In genomic region chr12:57158665-57159064, GRCh38 we compare ENCODE assay signal across 24 cellular contexts. TPM values are rescaled to one million over a fixed set of nuclear protein-coding genes. Genes with fewer than 3 reads are reported as not detected.
A peak's percentile ranks its signal among the peaks of the same experiment; 100 is the strongest.
DNase-seq lines count a peak whose midpoint lies in the region; ATAC-seq, FAIRE-seq and TF ChIP-seq lines count a peak whose summit lies in the region.
"Had no signal": no experiment of that assay in that cellular context is flagged by ENCODE, and none has a peak within 500 bp of the region (broad histone marks: within the 10 kb centered on the region; RNA-seq: fewer than 3 reads in every experiment).

No MANE protein-coding gene starts in this region.

- DNase-seq in bronchial epithelial cell (ENCODE audit: low read depth), result no peak
- DNase-seq in right cardiac atrium, result peak in 2 of 3 donors; percentile 69 to 73
- DNase-seq in thoracic aorta (ENCODE audit: low spot score), result no peak
- no peak for DNase-seq in type B pancreatic cell (ENCODE audit: extremely low spot score, unreplicated experiment)
- DNase-seq in transverse colon, result no peak
- DNase-seq: activated CD8-positive, alpha-beta T cell treated with anti-CD3 and anti-CD28 coated beads for 36 hours; activated naive CD4-positive, alpha-beta T cell treated with Interleukin-2 at 50 U/mL for 16 hours; anterior cingulate cortex; effector memory CD4-positive, alpha-beta T cell; kidney; NCI-H187 treated with DMSO at 0.1 percent for 48 hours; NCI-H2227 treated with DMSO at 0.1 percent for 48 hours; NCI-H774; occipital lobe had no signal

- H3K27ac ChIP-seq in right cardiac atrium (ENCODE audit: low read length) (no peak overlapping the region), thoracic aorta (peak overlapping the region; percentile 6 to 44), transverse colon (peak overlapping the region in 2 of 4 donors; percentile 10 to 34)
- H3K27ac ChIP-seq: KMS-11 had no signal

- H3K4me2 ChIP-seq in Loucy (ENCODE audit: low read depth, low read length, poor library complexity, severe bottlenecking), result peak overlapping the region; percentile 55
- H3K4me2 ChIP-seq: KMS-11 had no signal

- intact Hi-C loops in right cardiac atrium (cut with DNase I), result no loop called here
- intact Hi-C loops in transverse colon (cut with DNase I; ENCODE audit: low total_unique reads), result loop anchor here (5.0 kb wide), 1 partner anchor 786 kb away; no protein-coding TSS in a partner anchor

- H3K9me2 ChIP-seq in Loucy (replicated peaks; ENCODE audit: low read depth, low read length), result no peaks in the 10 kb centered on the region

- H3K27ac Mint-ChIP-seq in type B pancreatic cell, result no peak overlapping the region
- H3K27ac Mint-ChIP-seq: activated CD8-positive, alpha-beta T cell treated with anti-CD3 and anti-CD28 coated beads for 36 hours; memory B cell had no signal

- H3K4me1 Mint-ChIP-seq in type B pancreatic cell (ENCODE audit: unreplicated experiment), result peaks cover 37% of the 10 kb centered on the region

- peaks cover 59% of the 10 kb centered on the region for H3K36me3 Mint-ChIP-seq in type B pancreatic cell

- H3K9me3 Mint-ChIP-seq in type B pancreatic cell, result no peaks in the 10 kb centered on the region
- H3K9me3 Mint-ChIP-seq: activated CD8-positive, alpha-beta T cell treated with anti-CD3 and anti-CD28 coated beads for 36 hours had no signal

- ATAC-seq in right cardiac atrium, result peak; percentile 15 to 50
- no peak for ATAC-seq in thoracic aorta (ENCODE audit: insufficient number of reproducible peaks, low FRiP score, low read depth)
- no peak for ATAC-seq in HG03432 (IDR thresholded peaks at IDR 0.05; ENCODE audit: unreplicated experiment)
- ATAC-seq: HCT116 had no signal

- 47% methylated on average over 4 of the region's 4 CpGs for WGBS in right cardiac atrium
- WGBS in transverse colon (ENCODE audit: low coverage in 1 of 2), 2 donors, result 69% methylated on average over 4 of the region's 4 CpGs; no CpG with 5 or more reads in 1 of the 2 donors

- no peaks in the 10 kb centered on the region for H3K36me3 ChIP-seq in Loucy (ENCODE audit: insufficient read depth, low read length)
- H3K36me3 ChIP-seq in bronchial epithelial cell (ENCODE audit: control insufficient read depth, insufficient read depth, low read length), result peaks cover 29% of the 10 kb centered on the region
- H3K36me3 ChIP-seq in thoracic aorta, result peaks cover 89% of the 10 kb centered on the region
- peaks cover 0 to 19% (median 9%) of the 10 kb centered on the region in 4 donors for H3K36me3 ChIP-seq in transverse colon

- H3K4me1 ChIP-seq in Loucy (ENCODE audit: insufficient read depth, low read length, poor library complexity, severe bottlenecking) (peaks cover 16% of the 10 kb centered on the region), right cardiac atrium (ENCODE audit: control insufficient read depth, insufficient read depth, low read length) (peaks cover 6% of the 10 kb centered on the region), thoracic aorta (ENCODE audit: control insufficient read depth in 1 of 2, low read depth in 2 of 2) (peaks cover 18 to 29% of the 10 kb centered on the region in 2 donors), transverse colon (no peaks in the 10 kb centered on the region)

- no peak overlapping the region for H3K4me3 Mint-ChIP-seq in type B pancreatic cell
- H3K4me3 Mint-ChIP-seq: activated CD8-positive, alpha-beta T cell treated with anti-CD3 and anti-CD28 coated beads for 36 hours; memory B cell had no signal

- in situ Hi-C loops in transverse colon (cut with MboI; ENCODE audit: low pct_ligation_motif_present in 1 of 4, low pct_unique_long_range_greater_than_20kb in 1 of 4, low sequenced_read_pairs in 3 of 4), result no loop called here

- H3K9me3 ChIP-seq in Loucy (ENCODE audit: insufficient read depth, low read depth, low read length) (no peaks in the 10 kb centered on the region), right cardiac atrium (ENCODE audit: control insufficient read depth, low read length) (no peaks in the 10 kb centered on the region), thoracic aorta (no peaks in the 10 kb centered on the region), transverse colon (no peaks in the 10 kb centered on the region)

- no peaks in the 10 kb centered on the region for H3F3A ChIP-seq in Loucy (ENCODE audit: low read depth)

- no peak for TF ChIP-seq POLR2A in transverse colon (IDR thresholded peaks at IDR 0.05)

- H3K4me3 ChIP-seq in Loucy (ENCODE audit: low read length, poor library complexity, severe bottlenecking) (no peak overlapping the region), bronchial epithelial cell (ENCODE audit: low read depth, low read length) (no peak overlapping the region), right cardiac atrium (ENCODE audit: low read length) (no peak overlapping the region), thoracic aorta (no peak overlapping the region), transverse colon (no peak overlapping the region)

- TF ChIP-seq CTCF in Loucy (conservative IDR thresholded peaks at IDR 0.05; ENCODE audit: low read length) (no peak), bronchial epithelial cell (IDR thresholded peaks at IDR 0.05; ENCODE audit: insufficient read depth, low read length, severe bottlenecking) (no peak), thoracic aorta (IDR thresholded peaks at IDR 0.05) (no peak), type B pancreatic cell (conservative IDR thresholded peaks at IDR 0.05) (no peak), transverse colon (IDR thresholded peaks at IDR 0.05) (no peak)

- no peaks in the 10 kb centered on the region for H3K79me2 ChIP-seq in Loucy (ENCODE audit: insufficient read depth, low read length)

- H3K27me3 ChIP-seq in Loucy (ENCODE audit: insufficient read depth, low read length, poor library complexity, severe bottlenecking), result no peaks in the 10 kb centered on the region
- no peaks in the 10 kb centered on the region for H3K27me3 ChIP-seq in bronchial epithelial cell (ENCODE audit: control insufficient read depth, insufficient read depth, low read length)
- H3K27me3 ChIP-seq in right cardiac atrium (ENCODE audit: control insufficient read depth, insufficient read depth), result no peaks in the 10 kb centered on the region
- no peaks in the 10 kb centered on the region for H3K27me3 ChIP-seq in thoracic aorta (replicated peaks; ENCODE audit: insufficient read depth)
- no peaks in the 10 kb centered on the region for H3K27me3 ChIP-seq in transverse colon

- H3K27me3 Mint-ChIP-seq in type B pancreatic cell, result no peaks in the 10 kb centered on the region
- H3K27me3 Mint-ChIP-seq: activated CD8-positive, alpha-beta T cell treated with anti-CD3 and anti-CD28 coated beads for 36 hours had no signal

- peak; percentile 50 for FAIRE-seq in bronchial epithelial cell (lab: Jason Lieb, UNC)
- FAIRE-seq: GM12891, kidney had no signal

- no peaks in the 10 kb centered on the region for H4K20me1 ChIP-seq in Loucy (ENCODE audit: insufficient read depth, low read length, poor library complexity, severe bottlenecking)

- TF ChIP-seq EP300 in transverse colon (IDR thresholded peaks at IDR 0.05; ENCODE audit: low read depth), result no peak

- no peak overlapping the region for H2AFZ ChIP-seq in Loucy (ENCODE audit: low read length)

- H3K9ac ChIP-seq in Loucy (ENCODE audit: low read depth, low read length, poor library complexity, severe bottlenecking), result no peak overlapping the region
- H3K9ac ChIP-seq: KMS-11 had no signal

RNA-seq across cellular contexts. Expression of gene LRP1-AS, which starts 11.2 kb away (rescaled TPM):
- total RNA-seq in bronchial epithelial cell (not detected in 2 replicates), right cardiac atrium (not detected), thoracic aorta (not detected), type B pancreatic cell (ENCODE audit: low replicate concordance) (not detected in 2 replicates), transverse colon (not detected)
- not detected for polyA plus RNA-seq in right cardiac atrium
- total RNA-seq: activated CD8-positive, alpha-beta T cell treated with anti-CD3 and anti-CD28 coated beads for 36 hours; cerebellum; kidney; myocyte; occipital lobe; renal cortical epithelial cell had no signal
- polyA plus RNA-seq: esophagus had no signal

RNA-seq across cellular contexts. Expression of gene LRP1, which starts 30.4 kb away (rescaled TPM):
- total RNA-seq in bronchial epithelial cell (24.5 and 44.2 TPM in 2 replicates), right cardiac atrium (100 to 1,000 TPM in 3 of 4 donors, 10 to 100 TPM in 1; 79.7 to 181 (median 154) TPM), thoracic aorta (100 to 1,000 TPM; 663 to 755 TPM), type B pancreatic cell (ENCODE audit: low replicate concordance) (96.4 and 138 TPM in 2 replicates), transverse colon (100 to 1,000 TPM in 3 of 4 donors, 10 to 100 TPM in 1; 94.3 to 248 (median 199) TPM)
- 55.0 TPM for polyA plus RNA-seq in right cardiac atrium

RNA-seq across cellular contexts. Expression of gene STAT6, which starts 47.5 kb away (rescaled TPM):
- total RNA-seq in bronchial epithelial cell, result 30.8 and 77.7 TPM in 2 replicates
- 10 to 100 TPM; 77.8 to 89.6 (median 83.6) TPM for total RNA-seq in right cardiac atrium
- polyA plus RNA-seq in right cardiac atrium, result 57.6 TPM
- total RNA-seq in thoracic aorta, result 100 to 1,000 TPM; 133 to 185 TPM
- 83.4 and 167 TPM in 2 replicates for total RNA-seq in type B pancreatic cell (ENCODE audit: low replicate concordance)
- 100 to 1,000 TPM; 181 to 318 (median 198) TPM for total RNA-seq in transverse colon

RNA-seq across cellular contexts. Expression of gene NXPH4, which starts 57.9 kb away (rescaled TPM):
- total RNA-seq in bronchial epithelial cell (0.53 and 1.9 TPM in 2 replicates), right cardiac atrium (under 1 TPM in 3 of 4 donors, not detected in 1; 0.11 to 0.39 (median 0.29) TPM), thoracic aorta (under 1 TPM in 1 of 2 donors, not detected in 1; 0.81 TPM), type B pancreatic cell (ENCODE audit: low replicate concordance) (15.1 and 45.5 TPM in 2 replicates), transverse colon (not detected)
- polyA plus RNA-seq in right cardiac atrium, result 1.2 TPM

Comparison
In these comparisons a context has a peak if more than half of its experiments do, and no peak if none do; other contexts are left out.
1. DNase-seq: peak in right cardiac atrium (2 of 3); none in bronchial epithelial cell (single experiment), thoracic aorta (single experiment), type B pancreatic cell (single experiment) and transverse colon (single experiment).
2. ATAC-seq: peak in right cardiac atrium (2 of 2); none in thoracic aorta (single experiment) and HG03432 (single experiment).